9 cellular contexts compared by ENCODE assay signal in genomic region chr4:11471613-11472012, GRCh38. TPM values are rescaled to one million over a fixed set of nuclear protein-coding genes. Genes with fewer than 3 reads are reported as not detected.
DNase-seq lines count a peak whose midpoint lies in the region; ATAC-seq and TF ChIP-seq lines count a peak whose summit lies in the region.
"Had no signal": no experiment of that assay in that cellular context is flagged by ENCODE, and none has a peak within 500 bp of the region (broad histone marks: within the 10 kb centered on the region; RNA-seq: fewer than 3 reads in every experiment).

No MANE protein-coding gene starts in this region.

- no peak for TF ChIP-seq POLR2A in suprapubic skin (IDR thresholded peaks at IDR 0.05)

- WGBS in suprapubic skin: 39% methylated on average over 4 of the region's 4 CpGs

- H3K36me3 ChIP-seq in suprapubic skin: no peaks in the 10 kb centered on the region

- H3K27me3 Mint-ChIP-seq in immature natural killer cell (ENCODE audit: low read depth in 3 of 3): peaks cover 1 to 8% (median 2%) of the 10 kb centered on the region in 3 donors

- no peaks in the 10 kb centered on the region for H3K4me1 ChIP-seq in suprapubic skin

- peaks cover 6 to 12% (median 9%) of the 10 kb centered on the region in 3 donors for H3K36me3 Mint-ChIP-seq in immature natural killer cell

- H3K27ac ChIP-seq in suprapubic skin: no peak overlapping the region
- H3K27ac ChIP-seq: VCaP had no signal

- H3K27ac Mint-ChIP-seq in immature natural killer cell: peak overlapping the region; percentile 91 to 100 (median 97)

- peak overlapping the region; percentile 14 for H3K4me3 ChIP-seq in suprapubic skin

- no peak for TF ChIP-seq CTCF in suprapubic skin (IDR thresholded peaks at IDR 0.05)

- peak overlapping the region; percentile 86 to 95 (median 88) for H3K4me3 Mint-ChIP-seq in immature natural killer cell

- no peaks in the 10 kb centered on the region for H3K9me3 ChIP-seq in suprapubic skin

- DNase-seq in activated gamma-delta T cell treated with Interleukin-2 at 50 U/mL for 16 hours (peak; percentile 35), activated gamma-delta T cell (lab: John Stamatoyannopoulos, UW) (no peak), immature natural killer cell (peak; percentile 77 to 78 (median 77)), suprapubic skin (ENCODE audit: low spot score in 2 of 2) (no peak), NCI-H128 (lab: John Stamatoyannopoulos, UW; ENCODE audit: unreplicated experiment) (no peak)
- peak; percentile 20 to 41 for DNase-seq in activated CD8-positive, alpha-beta memory T cell treated with anti-CD3 and anti-CD28 coated beads for 4 hours (ENCODE audit: low read depth in 2 of 2)

- H3K4me1 Mint-ChIP-seq in immature natural killer cell: peaks cover 32 to 39% of the 10 kb centered on the region in 2 donors

- ATAC-seq in HG03469 (IDR thresholded peaks at IDR 0.05; ENCODE audit: unreplicated experiment): peak; percentile 44
- no peak for ATAC-seq in SK-N-SH treated with all-trans-retinoic acid at 6 μM for 48 hours

- H3K9me3 Mint-ChIP-seq in immature natural killer cell: no peaks in the 10 kb centered on the region

- no peak for TF ChIP-seq EP300 in suprapubic skin (IDR thresholded peaks at IDR 0.05)

- H3K27me3 ChIP-seq in suprapubic skin: no peaks in the 10 kb centered on the region

TF ChIP-seq in SK-N-SH treated with all-trans-retinoic acid at 6 μM for 48 hours, 23 proteins besides CTCF, POLR2A, EP300 and RAD21:
- TF ChIP-seq ISL1 (CRISPR knock-in tag; IDR thresholded peaks at IDR 0.05) (no peak), ZFP3 (CRISPR knock-in tag; IDR thresholded peaks at IDR 0.05) (no peak), CSRNP3 (CRISPR knock-in tag; IDR thresholded peaks at IDR 0.05) (no peak), OSR1 (CRISPR knock-in tag; IDR thresholded peaks at IDR 0.05) (no peak), POU6F1 (CRISPR knock-in tag; IDR thresholded peaks at IDR 0.05; ENCODE audit: borderline replicate concordance, low read depth) (no peak), SNAI2 (CRISPR knock-in tag; IDR thresholded peaks at IDR 0.05) (no peak), TSHZ2 (CRISPR knock-in tag; IDR thresholded peaks at IDR 0.05) (no peak), TCF4 (CRISPR knock-in tag; IDR thresholded peaks at IDR 0.05; ENCODE audit: borderline replicate concordance) (no peak), ARNTL (CRISPR knock-in tag; IDR thresholded peaks at IDR 0.05; ENCODE audit: borderline replicate concordance, low read depth) (no peak), ZNF565 (CRISPR knock-in tag; conservative IDR thresholded peaks at IDR 0.05; ENCODE audit: low read depth) (no peak), ZC3H10 (CRISPR knock-in tag; IDR thresholded peaks at IDR 0.05) (no peak), CSDC2 (CRISPR knock-in tag; IDR thresholded peaks at IDR 0.05) (no peak), PPARA (CRISPR knock-in tag; IDR thresholded peaks at IDR 0.05; ENCODE audit: borderline replicate concordance) (no peak), CREB5 (CRISPR knock-in tag; IDR thresholded peaks at IDR 0.05; ENCODE audit: low read depth) (no peak), GLIS3 (CRISPR knock-in tag; IDR thresholded peaks at IDR 0.05) (no peak), RARB (CRISPR knock-in tag; IDR thresholded peaks at IDR 0.05) (no peak), TOX (CRISPR knock-in tag; IDR thresholded peaks at IDR 0.05; ENCODE audit: borderline replicate concordance) (no peak), BACH2 (CRISPR knock-in tag; IDR thresholded peaks at IDR 0.05; ENCODE audit: borderline replicate concordance) (no peak), ZNF8 (CRISPR knock-in tag; IDR thresholded peaks at IDR 0.05) (no peak), PATZ1 (CRISPR knock-in tag; IDR thresholded peaks at IDR 0.05; ENCODE audit: borderline replicate concordance) (no peak)
TF ChIP-seq in SK-N-SH treated with all-trans-retinoic acid at 6 μM for 48 hours: peak in this region for 0.

RNA-seq across cellular contexts. Expression of gene HS3ST1, which starts 42.9 kb away (rescaled TPM):
- polyA plus RNA-seq in immature natural killer cell: under 1 TPM in 1 of 3 donors, not detected in 2; 0.03 TPM
- total RNA-seq in suprapubic skin: 1 to 10 TPM in 1 of 4 donors, under 1 TPM in 2, not detected in 1; 0.26 to 2.2 (median 0.40) TPM

Comparison
In these comparisons a context has a peak if more than half of its experiments do, and no peak if none do; other contexts are left out.
1. DNase-seq: peak in activated gamma-delta T cell treated with Interleukin-2 at 50 U/mL for 16 hours (single experiment), activated CD8-positive, alpha-beta memory T cell treated with anti-CD3 and anti-CD28 coated beads for 4 hours (2 of 2) and immature natural killer cell (3 of 3); none in activated gamma-delta T cell (single experiment), suprapubic skin (0 of 2) and NCI-H128 (single experiment).